ENCODE assay signal across 1 cellular context in genomic region chr2:121599963-121600651, GRCh38.
A peak's percentile ranks its signal among the peaks of the same experiment; 100 is the strongest.
TF ChIP-seq lines count a peak whose summit lies in the region.

No MANE protein-coding gene starts in this region.

TF ChIP-seq in GM12878, 131 proteins besides CTCF, POLR2A, EP300 and RAD21 (continued from another document and continues in another):
- TF ChIP-seq CEBPZ (IDR thresholded peaks at IDR 0.05; ENCODE audit: low read depth, low read length), result no peak
- peak; percentile 88 for TF ChIP-seq NFIC (IDR thresholded peaks at IDR 0.05; ENCODE audit: low read depth, low read length)
- TF ChIP-seq IRF4 (IDR thresholded peaks at IDR 0.05; ENCODE audit: low read depth, low read length), result 0 out of 2 replicates have a peak, but pooled peaks have one; percentile 55
- TF ChIP-seq ZNF384 (IDR thresholded peaks at IDR 0.05; ENCODE audit: borderline replicate concordance, low read depth, low read length), result no peak
- no peak for TF ChIP-seq POLR2AphosphoS2 (IDR thresholded peaks at IDR 0.05; ENCODE audit: low read depth, low read length)
- TF ChIP-seq CEBPB (IDR thresholded peaks at IDR 0.05; ENCODE audit: borderline replicate concordance in 1 of 2, low read depth in 2 of 2, low read length in 2 of 2), result no peak
- TF ChIP-seq SMAD1 (IDR thresholded peaks at IDR 0.05; ENCODE audit: low read depth, partially characterized antibody), result no peak
- no peak for TF ChIP-seq CREB1 (IDR thresholded peaks at IDR 0.05; ENCODE audit: low read depth)
- no peak for TF ChIP-seq SUZ12 (IDR thresholded peaks at IDR 0.05; ENCODE audit: unreplicated experiment)
- TF ChIP-seq RB1 (IDR thresholded peaks at IDR 0.05; ENCODE audit: borderline replicate concordance), result no peak
- TF ChIP-seq RCOR1 (conservative IDR thresholded peaks at IDR 0.05; ENCODE audit: low read depth, low read length), result no peak
- peak; percentile 77 to 79 for TF ChIP-seq IKZF2 (IDR thresholded peaks at IDR 0.05)
- TF ChIP-seq SIN3A (IDR thresholded peaks at IDR 0.05; ENCODE audit: low read depth, low read length), result no peak
- no peak for TF ChIP-seq RFX5 (IDR thresholded peaks at IDR 0.05; ENCODE audit: low read depth, low read length)
- TF ChIP-seq MYB (IDR thresholded peaks at IDR 0.05; ENCODE audit: borderline replicate concordance, low read depth, low read length), result no peak
- peak; percentile 42; the same call in 1 of the 2 replicates for TF ChIP-seq ATF2 (IDR thresholded peaks at IDR 0.05; ENCODE audit: low read length)
- no peak for TF ChIP-seq MAX (IDR thresholded peaks at IDR 0.05; ENCODE audit: low read depth, low read length)
- TF ChIP-seq TCF7 (IDR thresholded peaks at IDR 0.05; ENCODE audit: borderline replicate concordance), result no peak
- TF ChIP-seq USF1 (IDR thresholded peaks at IDR 0.05; ENCODE audit: borderline replicate concordance, extremely low read length, insufficient read depth, low read depth, low read length), result no peak
- TF ChIP-seq RELA (IDR thresholded peaks at IDR 0.05; ENCODE audit: borderline replicate concordance, partially characterized antibody), result no peak
- no peak for TF ChIP-seq ZNF687 (IDR thresholded peaks at IDR 0.05)
- peak; percentile 55 for TF ChIP-seq BCL3 (IDR thresholded peaks at IDR 0.05; ENCODE audit: borderline replicate concordance, insufficient read depth, low read depth, low read length, poor library complexity, severe bottlenecking)
- peak; percentile 50; the same call in 1 of the 2 replicates for TF ChIP-seq CREM (IDR thresholded peaks at IDR 0.05; ENCODE audit: low read depth)
- TF ChIP-seq CUX1 (IDR thresholded peaks at IDR 0.05; ENCODE audit: insufficient replicate concordance, low read depth, low read length), result no peak
- TF ChIP-seq EED (IDR thresholded peaks at IDR 0.05; ENCODE audit: low read depth), result peak; percentile 76
- TF ChIP-seq IKZF1 (conservative IDR thresholded peaks at IDR 0.05), result peak; percentile 73
- TF ChIP-seq YY1 (IDR thresholded peaks at IDR 0.05; ENCODE audit: low read depth, low read length), result 0 out of 2 replicates have a peak, but pooled peaks have one; percentile 29
- no peak for TF ChIP-seq HDAC2 (IDR thresholded peaks at IDR 0.05)
- no peak for TF ChIP-seq MYC (IDR thresholded peaks at IDR 0.05; ENCODE audit: insufficient read depth, insufficient read length, insufficient replicate concordance, low read length, severe bottlenecking)
- no peak for TF ChIP-seq ZNF592 (IDR thresholded peaks at IDR 0.05)
- no peak for TF ChIP-seq BACH1 (IDR thresholded peaks at IDR 0.05; ENCODE audit: borderline replicate concordance)
- no peak for TF ChIP-seq CHD4 (IDR thresholded peaks at IDR 0.05)
- peak; percentile 60 for TF ChIP-seq RUNX3 (IDR thresholded peaks at IDR 0.05; ENCODE audit: low read length)
- TF ChIP-seq SMARCA5 (IDR thresholded peaks at IDR 0.05), result no peak
- TF ChIP-seq EZH2 (IDR thresholded peaks at IDR 0.05; ENCODE audit: borderline replicate concordance, control insufficient read depth, low read depth, low read length), result no peak
- no peak for TF ChIP-seq HSF1 (IDR thresholded peaks at IDR 0.05; ENCODE audit: low read depth, low read length)
